Comparison of ENCODE assay signal across 1 cellular context in genomic region chr6:91476000-91476399, GRCh38.
TF ChIP-seq lines count a peak whose summit lies in the region.

No MANE protein-coding gene starts in this region.

TF ChIP-seq in H1, 55 proteins besides CTCF, POLR2A, EP300 and RAD21 (continued from another document):
- TF ChIP-seq CHD7 (IDR thresholded peaks at IDR 0.05; ENCODE audit: insufficient replicate concordance, low read length) (no peak), ZNF274 (IDR thresholded peaks at IDR 0.05; ENCODE audit: borderline replicate concordance, extremely low read depth, low read length) (no peak)
TF ChIP-seq in H1: peak in this region for 2.
